In the genomic region with DNA sequence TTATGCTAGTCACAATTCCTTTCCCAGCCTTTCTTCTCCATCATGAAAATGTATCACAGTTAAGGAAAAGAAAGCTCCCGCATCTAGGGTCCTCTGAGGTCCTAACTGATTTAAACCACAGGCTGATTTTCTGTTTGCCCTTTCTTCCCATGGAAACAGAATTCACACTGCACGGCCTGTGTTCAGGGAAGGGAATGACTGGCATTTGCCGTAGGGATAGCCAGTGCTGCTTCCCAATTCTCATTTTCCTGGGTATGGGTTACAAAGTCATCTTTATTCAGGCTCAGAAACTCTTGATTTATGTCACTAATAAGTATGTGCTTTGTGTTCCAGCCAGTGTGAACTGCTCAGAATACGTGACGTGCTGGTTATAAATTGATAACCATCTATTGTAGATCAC, we compare ENCODE assay signal across 1 cellular context.
TF ChIP-seq lines count a peak whose summit lies in the region.

No MANE protein-coding gene starts in this region.

TF ChIP-seq in GM23338, 12 proteins besides CTCF, POLR2A, EP300 and RAD21:
- TF ChIP-seq ZNF462 (CRISPR knock-in tag; IDR thresholded peaks at IDR 0.05) = no peak
- TF ChIP-seq, protein P1, sequence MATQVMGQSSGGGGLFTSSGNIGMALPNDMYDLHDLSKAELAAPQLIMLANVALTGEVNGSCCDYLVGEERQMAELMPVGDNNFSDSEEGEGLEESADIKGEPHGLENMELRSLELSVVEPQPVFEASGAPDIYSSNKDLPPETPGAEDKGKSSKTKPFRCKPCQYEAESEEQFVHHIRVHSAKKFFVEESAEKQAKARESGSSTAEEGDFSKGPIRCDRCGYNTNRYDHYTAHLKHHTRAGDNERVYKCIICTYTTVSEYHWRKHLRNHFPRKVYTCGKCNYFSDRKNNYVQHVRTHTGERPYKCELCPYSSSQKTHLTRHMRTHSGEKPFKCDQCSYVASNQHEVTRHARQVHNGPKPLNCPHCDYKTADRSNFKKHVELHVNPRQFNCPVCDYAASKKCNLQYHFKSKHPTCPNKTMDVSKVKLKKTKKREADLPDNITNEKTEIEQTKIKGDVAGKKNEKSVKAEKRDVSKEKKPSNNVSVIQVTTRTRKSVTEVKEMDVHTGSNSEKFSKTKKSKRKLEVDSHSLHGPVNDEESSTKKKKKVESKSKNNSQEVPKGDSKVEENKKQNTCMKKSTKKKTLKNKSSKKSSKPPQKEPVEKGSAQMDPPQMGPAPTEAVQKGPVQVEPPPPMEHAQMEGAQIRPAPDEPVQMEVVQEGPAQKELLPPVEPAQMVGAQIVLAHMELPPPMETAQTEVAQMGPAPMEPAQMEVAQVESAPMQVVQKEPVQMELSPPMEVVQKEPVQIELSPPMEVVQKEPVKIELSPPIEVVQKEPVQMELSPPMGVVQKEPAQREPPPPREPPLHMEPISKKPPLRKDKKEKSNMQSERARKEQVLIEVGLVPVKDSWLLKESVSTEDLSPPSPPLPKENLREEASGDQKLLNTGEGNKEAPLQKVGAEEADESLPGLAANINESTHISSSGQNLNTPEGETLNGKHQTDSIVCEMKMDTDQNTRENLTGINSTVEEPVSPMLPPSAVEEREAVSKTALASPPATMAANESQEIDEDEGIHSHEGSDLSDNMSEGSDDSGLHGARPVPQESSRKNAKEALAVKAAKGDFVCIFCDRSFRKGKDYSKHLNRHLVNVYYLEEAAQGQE (IDR thresholded peaks at IDR 0.05; ENCODE audit: unreplicated experiment) = no peak
- TF ChIP-seq, protein P2, sequence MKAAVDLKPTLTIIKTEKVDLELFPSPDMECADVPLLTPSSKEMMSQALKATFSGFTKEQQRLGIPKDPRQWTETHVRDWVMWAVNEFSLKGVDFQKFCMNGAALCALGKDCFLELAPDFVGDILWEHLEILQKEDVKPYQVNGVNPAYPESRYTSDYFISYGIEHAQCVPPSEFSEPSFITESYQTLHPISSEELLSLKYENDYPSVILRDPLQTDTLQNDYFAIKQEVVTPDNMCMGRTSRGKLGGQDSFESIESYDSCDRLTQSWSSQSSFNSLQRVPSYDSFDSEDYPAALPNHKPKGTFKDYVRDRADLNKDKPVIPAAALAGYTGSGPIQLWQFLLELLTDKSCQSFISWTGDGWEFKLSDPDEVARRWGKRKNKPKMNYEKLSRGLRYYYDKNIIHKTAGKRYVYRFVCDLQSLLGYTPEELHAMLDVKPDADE (IDR thresholded peaks at IDR 0.05) = no peak
- no peak for TF ChIP-seq ZNF331 (CRISPR knock-in tag; IDR thresholded peaks at IDR 0.05; ENCODE audit: low read depth)
- no peak for TF ChIP-seq POLR2AphosphoS5 (IDR thresholded peaks at IDR 0.05; ENCODE audit: low read depth)
- TF ChIP-seq JUNB (IDR thresholded peaks at IDR 0.05; ENCODE audit: unreplicated experiment) = no peak
- TF ChIP-seq ZNF114 (CRISPR knock-in tag; IDR thresholded peaks at IDR 0.05) = no peak
- no peak for TF ChIP-seq CREB1 (CRISPR knock-in tag; IDR thresholded peaks at IDR 0.05; ENCODE audit: low read depth)
- no peak for TF ChIP-seq EZH2phosphoT487 (IDR thresholded peaks at IDR 0.05; ENCODE audit: unreplicated experiment)
- no peak for TF ChIP-seq NANOG (IDR thresholded peaks at IDR 0.05; ENCODE audit: borderline replicate concordance)
- no peak for TF ChIP-seq EZH2 (IDR thresholded peaks at IDR 0.05; ENCODE audit: low read depth, unreplicated experiment)
- TF ChIP-seq STAT1 (IDR thresholded peaks at IDR 0.05; ENCODE audit: unreplicated experiment) = no peak
